ENCODE assay signal across 1 cellular context in genomic region chr5:179802207-179802883, GRCh38.
TF ChIP-seq lines count a peak whose summit lies in the region.

No MANE protein-coding gene starts in this region.

TF ChIP-seq in GM23338, 12 proteins besides CTCF, POLR2A, EP300 and RAD21:
- no peak for TF ChIP-seq POLR2AphosphoS5 (IDR thresholded peaks at IDR 0.05; ENCODE audit: low read depth)
- TF ChIP-seq ETS1 (IDR thresholded peaks at IDR 0.05): no peak
- no peak for TF ChIP-seq EZH2phosphoT487 (IDR thresholded peaks at IDR 0.05; ENCODE audit: unreplicated experiment)
